1 cellular context compared by ENCODE assay signal in the genomic region with DNA sequence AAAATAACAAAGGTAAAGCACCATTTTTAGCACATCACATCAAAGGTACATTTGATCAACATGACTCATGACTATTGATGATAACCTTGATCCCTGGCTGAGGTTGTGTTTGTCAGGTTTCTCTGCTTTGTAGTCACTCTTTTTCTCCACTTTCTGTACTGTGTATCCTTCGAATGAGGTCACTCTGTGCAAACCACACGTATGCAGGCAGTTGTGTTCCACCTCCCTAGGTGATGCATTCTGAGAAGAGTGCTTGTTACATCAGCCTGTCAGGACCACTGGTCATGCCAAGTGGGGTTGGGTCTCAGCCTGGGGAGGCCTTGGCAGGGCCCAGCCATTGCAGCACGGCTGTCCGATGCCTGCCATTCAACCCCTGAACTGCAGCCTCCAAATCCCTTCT.
TF ChIP-seq lines count a peak whose summit lies in the region.

No MANE protein-coding gene starts in this region.

TF ChIP-seq in HepG2, 621 proteins besides CTCF, POLR2A, EP300 and RAD21 (continued from another document and continues in another):
- TF ChIP-seq FOXA1 (IDR thresholded peaks at IDR 0.05) (no peak), FOXA1 (CRISPR knock-in tag; IDR thresholded peaks at IDR 0.05) (no peak), CAMTA2 (CRISPR knock-in tag; IDR thresholded peaks at IDR 0.05; ENCODE audit: borderline replicate concordance) (no peak), FOSL2 (CRISPR knock-in tag; IDR thresholded peaks at IDR 0.05) (peak; percentile 87), SOX6 (IDR thresholded peaks at IDR 0.05) (no peak), SOX6 (CRISPR knock-in tag; IDR thresholded peaks at IDR 0.05) (peak; percentile 63; the same call in 1 of the 2 replicates), ZNF230 (CRISPR knock-in tag; IDR thresholded peaks at IDR 0.05) (no peak), GATAD2A (CRISPR knock-in tag; IDR thresholded peaks at IDR 0.05) (peak; percentile 60), PHF21A (CRISPR knock-in tag; IDR thresholded peaks at IDR 0.05) (no peak), SOX5 (CRISPR knock-in tag; IDR thresholded peaks at IDR 0.05; ENCODE audit: borderline replicate concordance) (peak; percentile 70; the same call in 1 of the 2 replicates), RXRB (CRISPR knock-in tag; IDR thresholded peaks at IDR 0.05; ENCODE audit: borderline replicate concordance) (0 out of 2 replicates have a peak, but pooled peaks have one; percentile 30), ZNF274 (CRISPR knock-in tag; IDR thresholded peaks at IDR 0.05) (no peak), POGZ (CRISPR knock-in tag; IDR thresholded peaks at IDR 0.05) (peak; percentile 53), NFRKB (IDR thresholded peaks at IDR 0.05) (no peak), ATM (IDR thresholded peaks at IDR 0.05; ENCODE audit: borderline replicate concordance) (no peak), ZNF138 (CRISPR knock-in tag; IDR thresholded peaks at IDR 0.05; ENCODE audit: low read depth) (no peak), NCOA2 (CRISPR knock-in tag; IDR thresholded peaks at IDR 0.05) (peak; percentile 59; the same call in 1 of the 2 replicates), RARA (CRISPR knock-in tag; IDR thresholded peaks at IDR 0.05) (peak; percentile 36; the same call in 1 of the 2 replicates), SALL1 (CRISPR knock-in tag; IDR thresholded peaks at IDR 0.05) (peak; percentile 44; the same call in 1 of the 2 replicates), FOXA3 (CRISPR knock-in tag; IDR thresholded peaks at IDR 0.05) (peak; percentile 69), TCF7 (IDR thresholded peaks at IDR 0.05; ENCODE audit: low read depth) (peak; percentile 67), ZEB1 (IDR thresholded peaks at IDR 0.05; ENCODE audit: insufficient replicate concordance, low read depth) (no peak), HMG20A (CRISPR knock-in tag; IDR thresholded peaks at IDR 0.05; ENCODE audit: borderline replicate concordance) (peak; percentile 80; the same call in 1 of the 2 replicates), ELF3 (CRISPR knock-in tag; IDR thresholded peaks at IDR 0.05) (0 out of 2 replicates have a peak, but pooled peaks have one; percentile 30), MAFK (conservative IDR thresholded peaks at IDR 0.05 in 1 of 2, IDR thresholded peaks at IDR 0.05 in 1 of 2; ENCODE audit: low read length in 2 of 2) (no peak), ONECUT2 (CRISPR knock-in tag; IDR thresholded peaks at IDR 0.05) (no peak)
- TF ChIP-seq, protein P1, sequence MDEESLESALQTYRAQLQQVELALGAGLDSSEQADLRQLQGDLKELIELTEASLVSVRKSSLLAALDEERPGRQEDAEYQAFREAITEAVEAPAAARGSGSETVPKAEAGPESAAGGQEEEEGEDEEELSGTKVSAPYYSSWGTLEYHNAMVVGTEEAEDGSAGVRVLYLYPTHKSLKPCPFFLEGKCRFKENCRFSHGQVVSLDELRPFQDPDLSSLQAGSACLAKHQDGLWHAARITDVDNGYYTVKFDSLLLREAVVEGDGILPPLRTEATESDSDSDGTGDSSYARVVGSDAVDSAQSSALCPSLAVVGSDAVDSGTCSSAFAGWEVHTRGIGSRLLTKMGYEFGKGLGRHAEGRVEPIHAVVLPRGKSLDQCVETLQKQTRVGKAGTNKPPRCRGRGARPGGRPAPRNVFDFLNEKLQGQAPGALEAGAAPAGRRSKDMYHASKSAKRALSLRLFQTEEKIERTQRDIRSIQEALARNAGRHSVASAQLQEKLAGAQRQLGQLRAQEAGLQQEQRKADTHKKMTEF (CRISPR knock-in tag; IDR thresholded peaks at IDR 0.05) = 0 out of 2 replicates have a peak, but pooled peaks have one; percentile 36
- TF ChIP-seq, protein P2, sequence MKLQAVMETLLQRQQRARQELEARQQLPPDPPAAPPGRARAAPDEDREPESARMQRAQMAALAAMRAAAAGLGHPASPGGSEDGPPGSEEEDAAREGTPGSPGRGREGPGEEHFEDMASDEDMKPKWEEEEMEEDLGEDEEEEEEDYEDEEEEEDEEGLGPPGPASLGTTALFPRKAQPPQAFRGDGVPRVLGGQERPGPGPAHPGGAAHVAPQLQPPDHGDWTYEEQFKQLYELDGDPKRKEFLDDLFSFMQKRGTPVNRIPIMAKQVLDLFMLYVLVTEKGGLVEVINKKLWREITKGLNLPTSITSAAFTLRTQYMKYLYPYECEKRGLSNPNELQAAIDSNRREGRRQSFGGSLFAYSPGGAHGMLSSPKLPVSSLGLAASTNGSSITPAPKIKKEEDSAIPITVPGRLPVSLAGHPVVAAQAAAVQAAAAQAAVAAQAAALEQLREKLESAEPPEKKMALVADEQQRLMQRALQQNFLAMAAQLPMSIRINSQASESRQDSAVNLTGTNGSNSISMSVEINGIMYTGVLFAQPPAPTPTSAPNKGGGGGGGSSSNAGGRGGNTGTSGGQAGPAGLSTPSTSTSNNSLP (IDR thresholded peaks at IDR 0.05; ENCODE audit: low read depth, low read length) = peak; percentile 64; the same call in 1 of the 2 replicates
- TF ChIP-seq, protein P3, sequence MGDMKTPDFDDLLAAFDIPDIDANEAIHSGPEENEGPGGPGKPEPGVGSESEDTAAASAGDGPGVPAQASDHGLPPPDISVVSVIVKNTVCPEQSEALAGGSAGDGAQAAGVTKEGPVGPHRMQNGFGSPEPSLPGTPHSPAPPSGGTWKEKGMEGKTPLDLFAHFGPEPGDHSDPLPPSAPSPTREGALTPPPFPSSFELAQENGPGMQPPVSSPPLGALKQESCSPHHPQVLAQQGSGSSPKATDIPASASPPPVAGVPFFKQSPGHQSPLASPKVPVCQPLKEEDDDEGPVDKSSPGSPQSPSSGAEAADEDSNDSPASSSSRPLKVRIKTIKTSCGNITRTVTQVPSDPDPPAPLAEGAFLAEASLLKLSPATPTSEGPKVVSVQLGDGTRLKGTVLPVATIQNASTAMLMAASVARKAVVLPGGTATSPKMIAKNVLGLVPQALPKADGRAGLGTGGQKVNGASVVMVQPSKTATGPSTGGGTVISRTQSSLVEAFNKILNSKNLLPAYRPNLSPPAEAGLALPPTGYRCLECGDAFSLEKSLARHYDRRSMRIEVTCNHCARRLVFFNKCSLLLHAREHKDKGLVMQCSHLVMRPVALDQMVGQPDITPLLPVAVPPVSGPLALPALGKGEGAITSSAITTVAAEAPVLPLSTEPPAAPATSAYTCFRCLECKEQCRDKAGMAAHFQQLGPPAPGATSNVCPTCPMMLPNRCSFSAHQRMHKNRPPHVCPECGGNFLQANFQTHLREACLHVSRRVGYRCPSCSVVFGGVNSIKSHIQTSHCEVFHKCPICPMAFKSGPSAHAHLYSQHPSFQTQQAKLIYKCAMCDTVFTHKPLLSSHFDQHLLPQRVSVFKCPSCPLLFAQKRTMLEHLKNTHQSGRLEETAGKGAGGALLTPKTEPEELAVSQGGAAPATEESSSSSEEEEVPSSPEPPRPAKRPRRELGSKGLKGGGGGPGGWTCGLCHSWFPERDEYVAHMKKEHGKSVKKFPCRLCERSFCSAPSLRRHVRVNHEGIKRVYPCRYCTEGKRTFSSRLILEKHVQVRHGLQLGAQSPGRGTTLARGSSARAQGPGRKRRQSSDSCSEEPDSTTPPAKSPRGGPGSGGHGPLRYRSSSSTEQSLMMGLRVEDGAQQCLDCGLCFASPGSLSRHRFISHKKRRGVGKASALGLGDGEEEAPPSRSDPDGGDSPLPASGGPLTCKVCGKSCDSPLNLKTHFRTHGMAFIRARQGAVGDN (CRISPR knock-in tag; IDR thresholded peaks at IDR 0.05) = peak; percentile 54
- TF ChIP-seq, protein P4, sequence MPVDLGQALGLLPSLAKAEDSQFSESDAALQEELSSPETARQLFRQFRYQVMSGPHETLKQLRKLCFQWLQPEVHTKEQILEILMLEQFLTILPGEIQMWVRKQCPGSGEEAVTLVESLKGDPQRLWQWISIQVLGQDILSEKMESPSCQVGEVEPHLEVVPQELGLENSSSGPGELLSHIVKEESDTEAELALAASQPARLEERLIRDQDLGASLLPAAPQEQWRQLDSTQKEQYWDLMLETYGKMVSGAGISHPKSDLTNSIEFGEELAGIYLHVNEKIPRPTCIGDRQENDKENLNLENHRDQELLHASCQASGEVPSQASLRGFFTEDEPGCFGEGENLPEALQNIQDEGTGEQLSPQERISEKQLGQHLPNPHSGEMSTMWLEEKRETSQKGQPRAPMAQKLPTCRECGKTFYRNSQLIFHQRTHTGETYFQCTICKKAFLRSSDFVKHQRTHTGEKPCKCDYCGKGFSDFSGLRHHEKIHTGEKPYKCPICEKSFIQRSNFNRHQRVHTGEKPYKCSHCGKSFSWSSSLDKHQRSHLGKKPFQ (CRISPR knock-in tag; IDR thresholded peaks at IDR 0.05; ENCODE audit: insufficient replicate concordance) = no peak
- TF ChIP-seq, protein P5, sequence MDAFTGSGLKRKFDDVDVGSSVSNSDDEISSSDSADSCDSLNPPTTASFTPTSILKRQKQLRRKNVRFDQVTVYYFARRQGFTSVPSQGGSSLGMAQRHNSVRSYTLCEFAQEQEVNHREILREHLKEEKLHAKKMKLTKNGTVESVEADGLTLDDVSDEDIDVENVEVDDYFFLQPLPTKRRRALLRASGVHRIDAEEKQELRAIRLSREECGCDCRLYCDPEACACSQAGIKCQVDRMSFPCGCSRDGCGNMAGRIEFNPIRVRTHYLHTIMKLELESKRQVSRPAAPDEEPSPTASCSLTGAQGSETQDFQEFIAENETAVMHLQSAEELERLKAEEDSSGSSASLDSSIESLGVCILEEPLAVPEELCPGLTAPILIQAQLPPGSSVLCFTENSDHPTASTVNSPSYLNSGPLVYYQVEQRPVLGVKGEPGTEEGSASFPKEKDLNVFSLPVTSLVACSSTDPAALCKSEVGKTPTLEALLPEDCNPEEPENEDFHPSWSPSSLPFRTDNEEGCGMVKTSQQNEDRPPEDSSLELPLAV (CRISPR knock-in tag; conservative IDR thresholded peaks at IDR 0.05; ENCODE audit: low read depth) = no peak
- TF ChIP-seq, protein P6, sequence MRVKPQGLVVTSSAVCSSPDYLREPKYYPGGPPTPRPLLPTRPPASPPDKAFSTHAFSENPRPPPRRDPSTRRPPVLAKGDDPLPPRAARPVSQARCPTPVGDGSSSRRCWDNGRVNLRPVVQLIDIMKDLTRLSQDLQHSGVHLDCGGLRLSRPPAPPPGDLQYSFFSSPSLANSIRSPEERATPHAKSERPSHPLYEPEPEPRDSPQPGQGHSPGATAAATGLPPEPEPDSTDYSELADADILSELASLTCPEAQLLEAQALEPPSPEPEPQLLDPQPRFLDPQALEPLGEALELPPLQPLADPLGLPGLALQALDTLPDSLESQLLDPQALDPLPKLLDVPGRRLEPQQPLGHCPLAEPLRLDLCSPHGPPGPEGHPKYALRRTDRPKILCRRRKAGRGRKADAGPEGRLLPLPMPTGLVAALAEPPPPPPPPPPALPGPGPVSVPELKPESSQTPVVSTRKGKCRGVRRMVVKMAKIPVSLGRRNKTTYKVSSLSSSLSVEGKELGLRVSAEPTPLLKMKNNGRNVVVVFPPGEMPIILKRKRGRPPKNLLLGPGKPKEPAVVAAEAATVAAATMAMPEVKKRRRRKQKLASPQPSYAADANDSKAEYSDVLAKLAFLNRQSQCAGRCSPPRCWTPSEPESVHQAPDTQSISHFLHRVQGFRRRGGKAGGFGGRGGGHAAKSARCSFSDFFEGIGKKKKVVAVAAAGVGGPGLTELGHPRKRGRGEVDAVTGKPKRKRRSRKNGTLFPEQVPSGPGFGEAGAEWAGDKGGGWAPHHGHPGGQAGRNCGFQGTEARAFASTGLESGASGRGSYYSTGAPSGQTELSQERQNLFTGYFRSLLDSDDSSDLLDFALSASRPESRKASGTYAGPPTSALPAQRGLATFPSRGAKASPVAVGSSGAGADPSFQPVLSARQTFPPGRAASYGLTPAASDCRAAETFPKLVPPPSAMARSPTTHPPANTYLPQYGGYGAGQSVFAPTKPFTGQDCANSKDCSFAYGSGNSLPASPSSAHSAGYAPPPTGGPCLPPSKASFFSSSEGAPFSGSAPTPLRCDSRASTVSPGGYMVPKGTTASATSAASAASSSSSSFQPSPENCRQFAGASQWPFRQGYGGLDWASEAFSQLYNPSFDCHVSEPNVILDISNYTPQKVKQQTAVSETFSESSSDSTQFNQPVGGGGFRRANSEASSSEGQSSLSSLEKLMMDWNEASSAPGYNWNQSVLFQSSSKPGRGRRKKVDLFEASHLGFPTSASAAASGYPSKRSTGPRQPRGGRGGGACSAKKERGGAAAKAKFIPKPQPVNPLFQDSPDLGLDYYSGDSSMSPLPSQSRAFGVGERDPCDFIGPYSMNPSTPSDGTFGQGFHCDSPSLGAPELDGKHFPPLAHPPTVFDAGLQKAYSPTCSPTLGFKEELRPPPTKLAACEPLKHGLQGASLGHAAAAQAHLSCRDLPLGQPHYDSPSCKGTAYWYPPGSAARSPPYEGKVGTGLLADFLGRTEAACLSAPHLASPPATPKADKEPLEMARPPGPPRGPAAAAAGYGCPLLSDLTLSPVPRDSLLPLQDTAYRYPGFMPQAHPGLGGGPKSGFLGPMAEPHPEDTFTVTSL (CRISPR knock-in tag; IDR thresholded peaks at IDR 0.05; ENCODE audit: borderline replicate concordance) = peak; percentile 24; the same call in 1 of the 2 replicates
- TF ChIP-seq, protein P7, sequence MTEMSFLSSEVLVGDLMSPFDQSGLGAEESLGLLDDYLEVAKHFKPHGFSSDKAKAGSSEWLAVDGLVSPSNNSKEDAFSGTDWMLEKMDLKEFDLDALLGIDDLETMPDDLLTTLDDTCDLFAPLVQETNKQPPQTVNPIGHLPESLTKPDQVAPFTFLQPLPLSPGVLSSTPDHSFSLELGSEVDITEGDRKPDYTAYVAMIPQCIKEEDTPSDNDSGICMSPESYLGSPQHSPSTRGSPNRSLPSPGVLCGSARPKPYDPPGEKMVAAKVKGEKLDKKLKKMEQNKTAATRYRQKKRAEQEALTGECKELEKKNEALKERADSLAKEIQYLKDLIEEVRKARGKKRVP (CRISPR knock-in tag; IDR thresholded peaks at IDR 0.05) = peak in 1 of 2 experiments; percentile 92; a peak in 2 of 4 replicates
- TF ChIP-seq, protein P8, sequence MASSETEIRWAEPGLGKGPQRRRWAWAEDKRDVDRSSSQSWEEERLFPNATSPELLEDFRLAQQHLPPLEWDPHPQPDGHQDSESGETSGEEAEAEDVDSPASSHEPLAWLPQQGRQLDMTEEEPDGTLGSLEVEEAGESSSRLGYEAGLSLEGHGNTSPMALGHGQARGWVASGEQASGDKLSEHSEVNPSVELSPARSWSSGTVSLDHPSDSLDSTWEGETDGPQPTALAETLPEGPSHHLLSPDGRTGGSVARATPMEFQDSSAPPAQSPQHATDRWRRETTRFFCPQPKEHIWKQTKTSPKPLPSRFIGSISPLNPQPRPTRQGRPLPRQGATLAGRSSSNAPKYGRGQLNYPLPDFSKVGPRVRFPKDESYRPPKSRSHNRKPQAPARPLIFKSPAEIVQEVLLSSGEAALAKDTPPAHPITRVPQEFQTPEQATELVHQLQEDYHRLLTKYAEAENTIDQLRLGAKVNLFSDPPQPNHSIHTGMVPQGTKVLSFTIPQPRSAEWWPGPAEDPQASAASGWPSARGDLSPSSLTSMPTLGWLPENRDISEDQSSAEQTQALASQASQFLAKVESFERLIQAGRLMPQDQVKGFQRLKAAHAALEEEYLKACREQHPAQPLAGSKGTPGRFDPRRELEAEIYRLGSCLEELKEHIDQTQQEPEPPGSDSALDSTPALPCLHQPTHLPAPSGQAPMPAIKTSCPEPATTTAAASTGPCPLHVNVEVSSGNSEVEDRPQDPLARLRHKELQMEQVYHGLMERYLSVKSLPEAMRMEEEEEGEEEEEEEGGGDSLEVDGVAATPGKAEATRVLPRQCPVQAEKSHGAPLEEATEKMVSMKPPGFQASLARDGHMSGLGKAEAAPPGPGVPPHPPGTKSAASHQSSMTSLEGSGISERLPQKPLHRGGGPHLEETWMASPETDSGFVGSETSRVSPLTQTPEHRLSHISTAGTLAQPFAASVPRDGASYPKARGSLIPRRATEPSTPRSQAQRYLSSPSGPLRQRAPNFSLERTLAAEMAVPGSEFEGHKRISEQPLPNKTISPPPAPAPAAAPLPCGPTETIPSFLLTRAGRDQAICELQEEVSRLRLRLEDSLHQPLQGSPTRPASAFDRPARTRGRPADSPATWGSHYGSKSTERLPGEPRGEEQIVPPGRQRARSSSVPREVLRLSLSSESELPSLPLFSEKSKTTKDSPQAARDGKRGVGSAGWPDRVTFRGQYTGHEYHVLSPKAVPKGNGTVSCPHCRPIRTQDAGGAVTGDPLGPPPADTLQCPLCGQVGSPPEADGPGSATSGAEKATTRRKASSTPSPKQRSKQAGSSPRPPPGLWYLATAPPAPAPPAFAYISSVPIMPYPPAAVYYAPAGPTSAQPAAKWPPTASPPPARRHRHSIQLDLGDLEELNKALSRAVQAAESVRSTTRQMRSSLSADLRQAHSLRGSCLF (CRISPR knock-in tag; IDR thresholded peaks at IDR 0.05; ENCODE audit: borderline replicate concordance) = no peak
